ENCODE assay signal across 8 cellular contexts in the genomic region with DNA sequence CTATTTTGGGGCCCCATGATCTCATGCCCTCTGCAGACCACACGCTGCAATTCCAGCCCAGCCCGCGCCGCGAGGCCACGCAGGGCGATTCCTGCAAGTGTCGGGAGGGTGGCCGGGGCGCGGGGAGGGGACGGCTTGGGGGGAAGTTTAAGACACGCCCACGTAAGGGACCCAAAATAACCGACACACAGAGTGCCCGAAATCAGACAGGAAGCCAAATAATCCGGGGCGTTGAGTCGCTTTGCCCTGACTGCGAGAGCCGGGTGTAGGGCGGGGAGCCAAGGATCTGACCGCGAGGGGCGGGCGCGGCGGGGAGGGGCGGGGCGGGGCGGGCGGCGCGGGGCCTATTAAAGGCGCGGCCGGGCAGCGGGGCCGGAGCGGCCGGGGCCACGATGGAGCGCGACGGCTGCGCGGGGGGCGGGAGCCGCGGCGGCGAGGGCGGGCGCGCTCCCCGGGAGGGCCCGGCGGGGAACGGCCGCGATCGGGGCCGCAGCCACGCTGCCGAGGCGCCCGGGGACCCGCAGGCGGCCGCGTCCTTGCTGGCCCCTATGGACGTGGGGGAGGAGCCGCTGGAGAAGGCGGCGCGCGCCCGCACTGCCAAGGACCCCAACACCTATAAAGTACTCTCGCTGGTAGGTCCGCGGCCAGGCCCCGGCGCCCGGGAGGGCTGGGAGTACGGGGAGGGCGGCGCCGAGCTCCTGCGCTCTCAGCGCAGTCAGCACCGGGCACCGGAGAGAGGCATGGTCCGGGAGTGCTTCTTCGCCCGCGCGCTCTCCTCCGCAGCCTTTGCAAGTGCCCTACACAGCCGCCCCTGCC.
DNase-seq lines count a peak whose midpoint lies in the region; ATAC-seq and TF ChIP-seq lines count a peak whose summit lies in the region.

A gene (plus strand): TSS at position 377 of the 816 bp plus-strand sequence. CDS start 16 bp downstream, at position 393.

- H3K4me3 ChIP-seq in epithelial cell of esophagus (ENCODE audit: low read length) = peak within 1 kb of the TSS; percentile 40

- peak; percentile 53 for ATAC-seq in HG03139 (IDR thresholded peaks at IDR 0.05; ENCODE audit: unreplicated experiment)

- TF ChIP-seq CTCF in epithelial cell of esophagus (IDR thresholded peaks at IDR 0.05; ENCODE audit: insufficient read depth, low read depth, low read length, missing control alignments) = no peak

- DNase-seq in NCI-H2171 treated with DMSO at 0.1 percent for 48 hours (lab: John Stamatoyannopoulos, UW) (peak; percentile 15), NCI-H2171 (lab: John Stamatoyannopoulos, UW) (no peak), NOMO-1 treated with dmso at 0.1 percent for 144 hours (lab: John Stamatoyannopoulos, UW; ENCODE audit: unreplicated experiment) (peak; percentile 11), activated T-cell treated with anti-CD3 and anti-CD28 coated beads for 1 hour (ENCODE audit: low read depth) (peak; percentile 23), epithelial cell of esophagus (ENCODE audit: low read depth) (peak; percentile 55), midbrain (lab: John Stamatoyannopoulos, UW) (peak; percentile 71)
- DNase-seq in stimulated activated CD8-positive, alpha-beta memory T cell treated with anti-CD3 and anti-CD28 coated beads, Interleukin-2, amount 100 ng/mL, for 1 hour (ENCODE audit: low read depth in 2 of 2) = peak; percentile 11 to 12
